Comparison of ENCODE assay signal across 13 cellular contexts in genomic region chr2:162885281-162886070, GRCh38.
"Had no signal": no experiment of that assay in that cellular context is flagged by ENCODE, and none has a peak within 500 bp of the region (broad histone marks: within the 10 kb centered on the region; RNA-seq: fewer than 3 reads in every experiment).

No MANE protein-coding gene starts in this region.

- DNase-seq: dermis blood vessel endothelial cell; esophagus squamous epithelium; foreskin fibroblast; kidney; left cardiac atrium; left ventricle myocardium inferior; lower lobe of right lung; natural killer cell; posterior cingulate gyrus; sigmoid colon; stimulated activated CD4-positive, alpha-beta T cell treated with anti-CD3 and anti-CD28 coated beads, Interleukin-2, amount 100 ng/mL, for 24 hours; stimulated activated naive CD4-positive, alpha-beta T cell treated with Interleukin-2 at 50 U/mL for 16 hours; trophoblast cell had no signal
